ENCODE assay signal across 1 cellular context in genomic region chr18:55502346-55502710, GRCh38.
TF ChIP-seq lines count a peak whose summit lies in the region.

No MANE protein-coding gene starts in this region.

TF ChIP-seq in GM23338, 12 proteins besides CTCF, POLR2A, EP300 and RAD21 (continued from another document):
- TF ChIP-seq, protein P1, sequence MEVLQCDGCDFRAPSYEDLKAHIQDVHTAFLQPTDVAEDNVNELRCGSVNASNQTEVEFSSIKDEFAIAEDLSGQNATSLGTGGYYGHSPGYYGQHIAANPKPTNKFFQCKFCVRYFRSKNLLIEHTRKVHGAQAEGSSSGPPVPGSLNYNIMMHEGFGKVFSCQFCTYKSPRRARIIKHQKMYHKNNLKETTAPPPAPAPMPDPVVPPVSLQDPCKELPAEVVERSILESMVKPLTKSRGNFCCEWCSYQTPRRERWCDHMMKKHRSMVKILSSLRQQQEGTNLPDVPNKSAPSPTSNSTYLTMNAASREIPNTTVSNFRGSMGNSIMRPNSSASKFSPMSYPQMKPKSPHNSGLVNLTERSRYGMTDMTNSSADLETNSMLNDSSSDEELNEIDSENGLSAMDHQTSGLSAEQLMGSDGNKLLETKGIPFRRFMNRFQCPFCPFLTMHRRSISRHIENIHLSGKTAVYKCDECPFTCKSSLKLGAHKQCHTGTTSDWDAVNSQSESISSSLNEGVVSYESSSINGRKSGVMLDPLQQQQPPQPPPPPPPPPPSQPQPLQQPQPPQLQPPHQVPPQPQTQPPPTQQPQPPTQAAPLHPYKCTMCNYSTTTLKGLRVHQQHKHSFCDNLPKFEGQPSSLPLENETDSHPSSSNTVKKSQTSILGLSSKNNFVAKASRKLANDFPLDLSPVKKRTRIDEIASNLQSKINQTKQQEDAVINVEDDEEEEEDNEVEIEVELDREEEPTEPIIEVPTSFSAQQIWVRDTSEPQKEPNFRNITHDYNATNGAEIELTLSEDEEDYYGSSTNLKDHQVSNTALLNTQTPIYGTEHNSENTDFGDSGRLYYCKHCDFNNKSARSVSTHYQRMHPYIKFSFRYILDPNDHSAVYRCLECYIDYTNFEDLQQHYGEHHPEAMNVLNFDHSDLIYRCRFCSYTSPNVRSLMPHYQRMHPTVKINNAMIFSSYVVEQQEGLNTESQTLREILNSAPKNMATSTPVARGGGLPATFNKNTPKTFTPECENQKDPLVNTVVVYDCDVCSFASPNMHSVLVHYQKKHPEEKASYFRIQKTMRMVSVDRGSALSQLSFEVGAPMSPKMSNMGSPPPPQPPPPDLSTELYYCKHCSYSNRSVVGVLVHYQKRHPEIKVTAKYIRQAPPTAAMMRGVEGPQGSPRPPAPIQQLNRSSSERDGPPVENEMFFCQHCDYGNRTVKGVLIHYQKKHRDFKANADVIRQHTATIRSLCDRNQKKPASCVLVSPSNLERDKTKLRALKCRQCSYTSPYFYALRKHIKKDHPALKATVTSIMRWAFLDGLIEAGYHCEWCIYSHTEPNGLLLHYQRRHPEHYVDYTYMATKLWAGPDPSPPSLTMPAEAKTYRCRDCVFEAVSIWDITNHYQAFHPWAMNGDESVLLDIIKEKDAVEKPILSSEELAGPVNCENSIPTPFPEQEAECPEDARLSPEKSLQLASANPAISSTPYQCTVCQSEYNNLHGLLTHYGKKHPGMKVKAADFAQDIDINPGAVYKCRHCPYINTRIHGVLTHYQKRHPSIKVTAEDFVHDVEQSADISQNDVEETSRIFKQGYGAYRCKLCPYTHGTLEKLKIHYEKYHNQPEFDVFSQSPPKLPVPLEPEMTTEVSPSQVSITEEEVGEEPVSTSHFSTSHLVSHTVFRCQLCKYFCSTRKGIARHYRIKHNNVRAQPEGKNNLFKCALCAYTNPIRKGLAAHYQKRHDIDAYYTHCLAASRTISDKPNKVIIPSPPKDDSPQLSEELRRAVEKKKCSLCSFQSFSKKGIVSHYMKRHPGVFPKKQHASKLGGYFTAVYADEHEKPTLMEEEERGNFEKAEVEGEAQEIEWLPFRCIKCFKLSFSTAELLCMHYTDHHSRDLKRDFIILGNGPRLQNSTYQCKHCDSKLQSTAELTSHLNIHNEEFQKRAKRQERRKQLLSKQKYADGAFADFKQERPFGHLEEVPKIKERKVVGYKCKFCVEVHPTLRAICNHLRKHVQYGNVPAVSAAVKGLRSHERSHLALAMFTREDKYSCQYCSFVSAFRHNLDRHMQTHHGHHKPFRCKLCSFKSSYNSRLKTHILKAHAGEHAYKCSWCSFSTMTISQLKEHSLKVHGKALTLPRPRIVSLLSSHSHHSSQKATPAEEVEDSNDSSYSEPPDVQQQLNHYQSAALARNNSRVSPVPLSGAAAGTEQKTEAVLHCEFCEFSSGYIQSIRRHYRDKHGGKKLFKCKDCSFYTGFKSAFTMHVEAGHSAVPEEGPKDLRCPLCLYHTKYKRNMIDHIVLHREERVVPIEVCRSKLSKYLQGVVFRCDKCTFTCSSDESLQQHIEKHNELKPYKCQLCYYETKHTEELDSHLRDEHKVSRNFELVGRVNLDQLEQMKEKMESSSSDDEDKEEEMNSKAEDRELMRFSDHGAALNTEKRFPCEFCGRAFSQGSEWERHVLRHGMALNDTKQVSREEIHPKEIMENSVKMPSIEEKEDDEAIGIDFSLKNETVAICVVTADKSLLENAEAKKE (CRISPR knock-in tag; IDR thresholded peaks at IDR 0.05): no peak
- no peak for TF ChIP-seq POLR2AphosphoS5 (IDR thresholded peaks at IDR 0.05; ENCODE audit: low read depth)
- no peak for TF ChIP-seq ZNF114 (CRISPR knock-in tag; IDR thresholded peaks at IDR 0.05)
- no peak for TF ChIP-seq NANOG (IDR thresholded peaks at IDR 0.05; ENCODE audit: borderline replicate concordance)
- TF ChIP-seq, protein P2, sequence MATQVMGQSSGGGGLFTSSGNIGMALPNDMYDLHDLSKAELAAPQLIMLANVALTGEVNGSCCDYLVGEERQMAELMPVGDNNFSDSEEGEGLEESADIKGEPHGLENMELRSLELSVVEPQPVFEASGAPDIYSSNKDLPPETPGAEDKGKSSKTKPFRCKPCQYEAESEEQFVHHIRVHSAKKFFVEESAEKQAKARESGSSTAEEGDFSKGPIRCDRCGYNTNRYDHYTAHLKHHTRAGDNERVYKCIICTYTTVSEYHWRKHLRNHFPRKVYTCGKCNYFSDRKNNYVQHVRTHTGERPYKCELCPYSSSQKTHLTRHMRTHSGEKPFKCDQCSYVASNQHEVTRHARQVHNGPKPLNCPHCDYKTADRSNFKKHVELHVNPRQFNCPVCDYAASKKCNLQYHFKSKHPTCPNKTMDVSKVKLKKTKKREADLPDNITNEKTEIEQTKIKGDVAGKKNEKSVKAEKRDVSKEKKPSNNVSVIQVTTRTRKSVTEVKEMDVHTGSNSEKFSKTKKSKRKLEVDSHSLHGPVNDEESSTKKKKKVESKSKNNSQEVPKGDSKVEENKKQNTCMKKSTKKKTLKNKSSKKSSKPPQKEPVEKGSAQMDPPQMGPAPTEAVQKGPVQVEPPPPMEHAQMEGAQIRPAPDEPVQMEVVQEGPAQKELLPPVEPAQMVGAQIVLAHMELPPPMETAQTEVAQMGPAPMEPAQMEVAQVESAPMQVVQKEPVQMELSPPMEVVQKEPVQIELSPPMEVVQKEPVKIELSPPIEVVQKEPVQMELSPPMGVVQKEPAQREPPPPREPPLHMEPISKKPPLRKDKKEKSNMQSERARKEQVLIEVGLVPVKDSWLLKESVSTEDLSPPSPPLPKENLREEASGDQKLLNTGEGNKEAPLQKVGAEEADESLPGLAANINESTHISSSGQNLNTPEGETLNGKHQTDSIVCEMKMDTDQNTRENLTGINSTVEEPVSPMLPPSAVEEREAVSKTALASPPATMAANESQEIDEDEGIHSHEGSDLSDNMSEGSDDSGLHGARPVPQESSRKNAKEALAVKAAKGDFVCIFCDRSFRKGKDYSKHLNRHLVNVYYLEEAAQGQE (IDR thresholded peaks at IDR 0.05; ENCODE audit: unreplicated experiment): no peak
- TF ChIP-seq ZNF331 (CRISPR knock-in tag; IDR thresholded peaks at IDR 0.05; ENCODE audit: low read depth): no peak
- TF ChIP-seq, protein P3, sequence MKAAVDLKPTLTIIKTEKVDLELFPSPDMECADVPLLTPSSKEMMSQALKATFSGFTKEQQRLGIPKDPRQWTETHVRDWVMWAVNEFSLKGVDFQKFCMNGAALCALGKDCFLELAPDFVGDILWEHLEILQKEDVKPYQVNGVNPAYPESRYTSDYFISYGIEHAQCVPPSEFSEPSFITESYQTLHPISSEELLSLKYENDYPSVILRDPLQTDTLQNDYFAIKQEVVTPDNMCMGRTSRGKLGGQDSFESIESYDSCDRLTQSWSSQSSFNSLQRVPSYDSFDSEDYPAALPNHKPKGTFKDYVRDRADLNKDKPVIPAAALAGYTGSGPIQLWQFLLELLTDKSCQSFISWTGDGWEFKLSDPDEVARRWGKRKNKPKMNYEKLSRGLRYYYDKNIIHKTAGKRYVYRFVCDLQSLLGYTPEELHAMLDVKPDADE (IDR thresholded peaks at IDR 0.05): no peak
- TF ChIP-seq EZH2 (IDR thresholded peaks at IDR 0.05; ENCODE audit: low read depth, unreplicated experiment): no peak
- no peak for TF ChIP-seq EZH2phosphoT487 (IDR thresholded peaks at IDR 0.05; ENCODE audit: unreplicated experiment)
- no peak for TF ChIP-seq CREB1 (CRISPR knock-in tag; IDR thresholded peaks at IDR 0.05; ENCODE audit: low read depth)
TF ChIP-seq in GM23338: peak in this region for 0.
